Comparison of ENCODE assay signal across 2 cellular contexts in the genomic region with DNA sequence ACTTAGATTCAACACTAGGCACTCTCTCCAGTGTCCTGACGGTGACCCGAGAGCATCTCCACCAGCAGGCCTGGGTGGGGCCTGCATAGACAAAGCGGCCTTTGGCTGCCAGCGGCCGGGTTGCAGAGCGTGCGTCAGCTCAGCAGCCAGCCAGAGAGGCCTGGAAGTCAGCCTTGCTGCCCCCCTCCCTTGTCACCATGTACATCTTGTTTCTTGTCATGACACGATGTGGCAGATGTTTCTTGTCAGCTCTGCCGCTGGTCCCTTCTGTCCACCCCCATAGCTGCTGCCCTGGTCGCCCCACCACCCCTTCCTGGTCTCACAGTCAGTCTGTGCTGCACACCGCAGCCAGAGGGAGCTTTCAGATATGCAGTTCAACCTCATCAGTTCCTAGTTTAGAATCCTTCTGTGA.
A peak's percentile ranks its signal among the peaks of the same experiment; 100 is the strongest.
TF ChIP-seq lines count a peak whose summit lies in the region.

No MANE protein-coding gene starts in this region.

TF ChIP-seq in HCT116, 20 proteins besides CTCF, POLR2A, EP300 and RAD21 (continued from another document):
- TF ChIP-seq, protein P1, sequence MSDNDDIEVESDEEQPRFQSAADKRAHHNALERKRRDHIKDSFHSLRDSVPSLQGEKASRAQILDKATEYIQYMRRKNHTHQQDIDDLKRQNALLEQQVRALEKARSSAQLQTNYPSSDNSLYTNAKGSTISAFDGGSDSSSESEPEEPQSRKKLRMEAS (IDR thresholded peaks at IDR 0.05), result no peak
- no peak for TF ChIP-seq ELF1 (IDR thresholded peaks at IDR 0.05; ENCODE audit: borderline replicate concordance, low read depth)
- no peak for TF ChIP-seq CEBPB (IDR thresholded peaks at IDR 0.05; ENCODE audit: low read depth)

TF ChIP-seq in HepG2, 621 proteins besides CTCF, POLR2A, EP300 and RAD21 (continued from another document and continues in another):
- TF ChIP-seq, protein P2, sequence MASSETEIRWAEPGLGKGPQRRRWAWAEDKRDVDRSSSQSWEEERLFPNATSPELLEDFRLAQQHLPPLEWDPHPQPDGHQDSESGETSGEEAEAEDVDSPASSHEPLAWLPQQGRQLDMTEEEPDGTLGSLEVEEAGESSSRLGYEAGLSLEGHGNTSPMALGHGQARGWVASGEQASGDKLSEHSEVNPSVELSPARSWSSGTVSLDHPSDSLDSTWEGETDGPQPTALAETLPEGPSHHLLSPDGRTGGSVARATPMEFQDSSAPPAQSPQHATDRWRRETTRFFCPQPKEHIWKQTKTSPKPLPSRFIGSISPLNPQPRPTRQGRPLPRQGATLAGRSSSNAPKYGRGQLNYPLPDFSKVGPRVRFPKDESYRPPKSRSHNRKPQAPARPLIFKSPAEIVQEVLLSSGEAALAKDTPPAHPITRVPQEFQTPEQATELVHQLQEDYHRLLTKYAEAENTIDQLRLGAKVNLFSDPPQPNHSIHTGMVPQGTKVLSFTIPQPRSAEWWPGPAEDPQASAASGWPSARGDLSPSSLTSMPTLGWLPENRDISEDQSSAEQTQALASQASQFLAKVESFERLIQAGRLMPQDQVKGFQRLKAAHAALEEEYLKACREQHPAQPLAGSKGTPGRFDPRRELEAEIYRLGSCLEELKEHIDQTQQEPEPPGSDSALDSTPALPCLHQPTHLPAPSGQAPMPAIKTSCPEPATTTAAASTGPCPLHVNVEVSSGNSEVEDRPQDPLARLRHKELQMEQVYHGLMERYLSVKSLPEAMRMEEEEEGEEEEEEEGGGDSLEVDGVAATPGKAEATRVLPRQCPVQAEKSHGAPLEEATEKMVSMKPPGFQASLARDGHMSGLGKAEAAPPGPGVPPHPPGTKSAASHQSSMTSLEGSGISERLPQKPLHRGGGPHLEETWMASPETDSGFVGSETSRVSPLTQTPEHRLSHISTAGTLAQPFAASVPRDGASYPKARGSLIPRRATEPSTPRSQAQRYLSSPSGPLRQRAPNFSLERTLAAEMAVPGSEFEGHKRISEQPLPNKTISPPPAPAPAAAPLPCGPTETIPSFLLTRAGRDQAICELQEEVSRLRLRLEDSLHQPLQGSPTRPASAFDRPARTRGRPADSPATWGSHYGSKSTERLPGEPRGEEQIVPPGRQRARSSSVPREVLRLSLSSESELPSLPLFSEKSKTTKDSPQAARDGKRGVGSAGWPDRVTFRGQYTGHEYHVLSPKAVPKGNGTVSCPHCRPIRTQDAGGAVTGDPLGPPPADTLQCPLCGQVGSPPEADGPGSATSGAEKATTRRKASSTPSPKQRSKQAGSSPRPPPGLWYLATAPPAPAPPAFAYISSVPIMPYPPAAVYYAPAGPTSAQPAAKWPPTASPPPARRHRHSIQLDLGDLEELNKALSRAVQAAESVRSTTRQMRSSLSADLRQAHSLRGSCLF (CRISPR knock-in tag; IDR thresholded peaks at IDR 0.05; ENCODE audit: borderline replicate concordance), result no peak
- no peak for TF ChIP-seq POLR2AphosphoS2 (IDR thresholded peaks at IDR 0.05; ENCODE audit: low read depth, low read length)
- TF ChIP-seq KLF11 (CRISPR knock-in tag; IDR thresholded peaks at IDR 0.05), result no peak
- TF ChIP-seq ARNT (IDR thresholded peaks at IDR 0.05), result no peak
- TF ChIP-seq ZNF564 (CRISPR knock-in tag; IDR thresholded peaks at IDR 0.05), result no peak
- no peak for TF ChIP-seq FOSL1 (CRISPR knock-in tag; IDR thresholded peaks at IDR 0.05; ENCODE audit: borderline replicate concordance)
- TF ChIP-seq, protein P3, sequence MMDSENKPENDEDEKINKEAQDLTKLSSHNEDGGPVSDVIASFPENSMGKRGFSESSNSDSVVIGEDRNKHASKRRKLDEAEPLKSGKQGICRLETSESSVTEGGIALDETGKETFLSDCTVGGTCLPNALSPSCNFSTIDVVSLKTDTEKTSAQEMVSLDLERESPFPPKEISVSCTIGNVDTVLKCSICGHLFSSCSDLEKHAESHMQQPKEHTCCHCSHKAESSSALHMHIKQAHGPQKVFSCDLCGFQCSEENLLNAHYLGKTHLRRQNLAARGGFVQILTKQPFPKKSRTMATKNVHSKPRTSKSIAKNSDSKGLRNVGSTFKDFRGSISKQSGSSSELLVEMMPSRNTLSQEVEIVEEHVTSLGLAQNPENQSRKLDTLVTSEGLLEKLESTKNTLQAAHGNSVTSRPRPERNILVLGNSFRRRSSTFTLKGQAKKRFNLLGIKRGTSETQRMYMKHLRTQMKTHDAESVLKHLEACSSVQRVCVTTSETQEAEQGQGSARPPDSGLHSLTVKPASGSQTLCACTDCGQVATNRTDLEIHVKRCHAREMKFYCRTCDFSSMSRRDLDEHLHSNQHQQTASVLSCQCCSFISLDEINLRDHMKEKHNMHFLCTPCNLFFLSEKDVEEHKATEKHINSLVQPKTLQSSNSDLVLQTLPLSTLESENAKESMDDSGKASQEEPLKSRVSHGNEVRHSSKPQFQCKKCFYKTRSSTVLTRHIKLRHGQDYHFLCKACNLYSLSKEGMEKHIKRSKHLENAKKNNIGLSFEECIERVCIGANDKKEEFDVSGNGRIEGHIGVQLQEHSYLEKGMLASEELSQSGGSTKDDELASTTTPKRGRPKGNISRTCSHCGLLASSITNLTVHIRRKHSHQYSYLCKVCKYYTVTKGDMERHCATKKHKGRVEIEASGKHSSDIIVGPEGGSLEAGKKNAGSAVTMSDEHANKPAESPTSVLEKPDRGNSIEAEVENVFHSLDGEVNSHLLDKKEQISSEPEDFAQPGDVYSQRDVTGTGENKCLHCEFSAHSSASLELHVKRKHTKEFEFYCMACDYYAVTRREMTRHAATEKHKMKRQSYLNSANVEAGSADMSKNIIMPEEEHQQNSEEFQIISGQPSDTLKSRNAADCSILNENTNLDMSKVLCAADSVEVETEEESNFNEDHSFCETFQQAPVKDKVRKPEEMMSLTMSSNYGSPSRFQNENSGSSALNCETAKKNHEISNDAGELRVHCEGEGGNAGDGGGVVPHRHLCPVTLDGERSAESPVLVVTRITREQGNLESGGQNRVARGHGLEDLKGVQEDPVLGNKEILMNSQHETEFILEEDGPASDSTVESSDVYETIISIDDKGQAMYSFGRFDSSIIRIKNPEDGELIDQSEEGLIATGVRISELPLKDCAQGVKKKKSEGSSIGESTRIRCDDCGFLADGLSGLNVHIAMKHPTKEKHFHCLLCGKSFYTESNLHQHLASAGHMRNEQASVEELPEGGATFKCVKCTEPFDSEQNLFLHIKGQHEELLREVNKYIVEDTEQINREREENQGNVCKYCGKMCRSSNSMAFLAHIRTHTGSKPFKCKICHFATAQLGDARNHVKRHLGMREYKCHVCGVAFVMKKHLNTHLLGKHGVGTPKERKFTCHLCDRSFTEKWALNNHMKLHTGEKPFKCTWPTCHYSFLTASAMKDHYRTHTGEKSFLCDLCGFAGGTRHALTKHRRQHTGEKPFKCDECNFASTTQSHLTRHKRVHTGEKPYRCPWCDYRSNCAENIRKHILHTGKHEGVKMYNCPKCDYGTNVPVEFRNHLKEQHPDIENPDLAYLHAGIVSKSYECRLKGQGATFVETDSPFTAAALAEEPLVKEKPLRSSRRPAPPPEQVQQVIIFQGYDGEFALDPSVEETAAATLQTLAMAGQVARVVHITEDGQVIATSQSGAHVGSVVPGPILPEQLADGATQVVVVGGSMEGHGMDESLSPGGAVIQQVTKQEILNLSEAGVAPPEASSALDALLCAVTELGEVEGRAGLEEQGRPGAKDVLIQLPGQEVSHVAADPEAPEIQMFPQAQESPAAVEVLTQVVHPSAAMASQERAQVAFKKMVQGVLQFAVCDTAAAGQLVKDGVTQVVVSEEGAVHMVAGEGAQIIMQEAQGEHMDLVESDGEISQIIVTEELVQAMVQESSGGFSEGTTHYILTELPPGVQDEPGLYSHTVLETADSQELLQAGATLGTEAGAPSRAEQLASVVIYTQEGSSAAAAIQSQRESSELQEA (CRISPR knock-in tag; IDR thresholded peaks at IDR 0.05; ENCODE audit: not compliant biosample characterization), result no peak
- TF ChIP-seq FOSL2 (CRISPR knock-in tag; IDR thresholded peaks at IDR 0.05), result peak; percentile 29; the same call in 1 of the 2 replicates
- peak; percentile 70; the same call in 1 of the 2 replicates for TF ChIP-seq ZSCAN29 (CRISPR knock-in tag; conservative IDR thresholded peaks at IDR 0.05)
- no peak for TF ChIP-seq ZNF136 (CRISPR knock-in tag; IDR thresholded peaks at IDR 0.05; ENCODE audit: low read depth)
- TF ChIP-seq ZNF839 (CRISPR knock-in tag; IDR thresholded peaks at IDR 0.05; ENCODE audit: borderline replicate concordance), result no peak
- TF ChIP-seq, protein P4, sequence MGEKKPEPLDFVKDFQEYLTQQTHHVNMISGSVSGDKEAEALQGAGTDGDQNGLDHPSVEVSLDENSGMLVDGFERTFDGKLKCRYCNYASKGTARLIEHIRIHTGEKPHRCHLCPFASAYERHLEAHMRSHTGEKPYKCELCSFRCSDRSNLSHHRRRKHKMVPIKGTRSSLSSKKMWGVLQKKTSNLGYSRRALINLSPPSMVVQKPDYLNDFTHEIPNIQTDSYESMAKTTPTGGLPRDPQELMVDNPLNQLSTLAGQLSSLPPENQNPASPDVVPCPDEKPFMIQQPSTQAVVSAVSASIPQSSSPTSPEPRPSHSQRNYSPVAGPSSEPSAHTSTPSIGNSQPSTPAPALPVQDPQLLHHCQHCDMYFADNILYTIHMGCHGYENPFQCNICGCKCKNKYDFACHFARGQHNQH (CRISPR knock-in tag; IDR thresholded peaks at IDR 0.05), result no peak
- TF ChIP-seq, protein P5, sequence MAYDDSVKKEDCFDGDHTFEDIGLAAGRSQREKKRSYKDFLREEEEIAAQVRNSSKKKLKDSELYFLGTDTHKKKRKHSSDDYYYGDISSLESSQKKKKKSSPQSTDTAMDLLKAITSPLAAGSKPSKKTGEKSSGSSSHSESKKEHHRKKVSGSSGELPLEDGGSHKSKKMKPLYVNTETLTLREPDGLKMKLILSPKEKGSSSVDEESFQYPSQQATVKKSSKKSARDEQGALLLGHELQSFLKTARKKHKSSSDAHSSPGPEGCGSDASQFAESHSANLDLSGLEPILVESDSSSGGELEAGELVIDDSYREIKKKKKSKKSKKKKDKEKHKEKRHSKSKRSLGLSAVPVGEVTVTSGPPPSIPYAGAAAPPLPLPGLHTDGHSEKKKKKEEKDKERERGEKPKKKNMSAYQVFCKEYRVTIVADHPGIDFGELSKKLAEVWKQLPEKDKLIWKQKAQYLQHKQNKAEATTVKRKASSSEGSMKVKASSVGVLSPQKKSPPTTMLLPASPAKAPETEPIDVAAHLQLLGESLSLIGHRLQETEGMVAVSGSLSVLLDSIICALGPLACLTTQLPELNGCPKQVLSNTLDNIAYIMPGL (CRISPR knock-in tag; IDR thresholded peaks at IDR 0.05; ENCODE audit: borderline replicate concordance in 1 of 2, low read depth in 1 of 2), result peak in 1 of 2 experiments; percentile 66; a peak in 1 of 4 replicates
- TF ChIP-seq ZNF850 (CRISPR knock-in tag; conservative IDR thresholded peaks at IDR 0.05), result no peak
- 0 out of 2 replicates have a peak, but pooled peaks have one; percentile 22 for TF ChIP-seq ZNF292 (CRISPR knock-in tag; IDR thresholded peaks at IDR 0.05; ENCODE audit: borderline replicate concordance, low read depth)
- peak; percentile 10; the same call in 1 of the 2 replicates for TF ChIP-seq SMC3 (IDR thresholded peaks at IDR 0.05; ENCODE audit: low read length)
- TF ChIP-seq SOX5 (CRISPR knock-in tag; IDR thresholded peaks at IDR 0.05; ENCODE audit: borderline replicate concordance), result peak; percentile 34; the same call in 1 of the 2 replicates
- no peak for TF ChIP-seq ZNF383 (CRISPR knock-in tag; IDR thresholded peaks at IDR 0.05; ENCODE audit: borderline replicate concordance)
- no peak for TF ChIP-seq XRCC5 (optimal IDR thresholded peaks at IDR 0.05; ENCODE audit: low read length)
- no peak for TF ChIP-seq TEAD2 (CRISPR knock-in tag; IDR thresholded peaks at IDR 0.05)
- no peak for TF ChIP-seq ZNF232 (CRISPR knock-in tag; IDR thresholded peaks at IDR 0.05; ENCODE audit: borderline replicate concordance)
- no peak for TF ChIP-seq ZNF441 (CRISPR knock-in tag; IDR thresholded peaks at IDR 0.05; ENCODE audit: borderline replicate concordance)
- TF ChIP-seq, protein P6, sequence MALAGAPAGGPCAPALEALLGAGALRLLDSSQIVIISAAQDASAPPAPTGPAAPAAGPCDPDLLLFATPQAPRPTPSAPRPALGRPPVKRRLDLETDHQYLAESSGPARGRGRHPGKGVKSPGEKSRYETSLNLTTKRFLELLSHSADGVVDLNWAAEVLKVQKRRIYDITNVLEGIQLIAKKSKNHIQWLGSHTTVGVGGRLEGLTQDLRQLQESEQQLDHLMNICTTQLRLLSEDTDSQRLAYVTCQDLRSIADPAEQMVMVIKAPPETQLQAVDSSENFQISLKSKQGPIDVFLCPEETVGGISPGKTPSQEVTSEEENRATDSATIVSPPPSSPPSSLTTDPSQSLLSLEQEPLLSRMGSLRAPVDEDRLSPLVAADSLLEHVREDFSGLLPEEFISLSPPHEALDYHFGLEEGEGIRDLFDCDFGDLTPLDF (CRISPR knock-in tag; IDR thresholded peaks at IDR 0.05), result no peak
- no peak for TF ChIP-seq SP5 (CRISPR knock-in tag; IDR thresholded peaks at IDR 0.05; ENCODE audit: borderline replicate concordance, low read depth)
- TF ChIP-seq, protein P7, sequence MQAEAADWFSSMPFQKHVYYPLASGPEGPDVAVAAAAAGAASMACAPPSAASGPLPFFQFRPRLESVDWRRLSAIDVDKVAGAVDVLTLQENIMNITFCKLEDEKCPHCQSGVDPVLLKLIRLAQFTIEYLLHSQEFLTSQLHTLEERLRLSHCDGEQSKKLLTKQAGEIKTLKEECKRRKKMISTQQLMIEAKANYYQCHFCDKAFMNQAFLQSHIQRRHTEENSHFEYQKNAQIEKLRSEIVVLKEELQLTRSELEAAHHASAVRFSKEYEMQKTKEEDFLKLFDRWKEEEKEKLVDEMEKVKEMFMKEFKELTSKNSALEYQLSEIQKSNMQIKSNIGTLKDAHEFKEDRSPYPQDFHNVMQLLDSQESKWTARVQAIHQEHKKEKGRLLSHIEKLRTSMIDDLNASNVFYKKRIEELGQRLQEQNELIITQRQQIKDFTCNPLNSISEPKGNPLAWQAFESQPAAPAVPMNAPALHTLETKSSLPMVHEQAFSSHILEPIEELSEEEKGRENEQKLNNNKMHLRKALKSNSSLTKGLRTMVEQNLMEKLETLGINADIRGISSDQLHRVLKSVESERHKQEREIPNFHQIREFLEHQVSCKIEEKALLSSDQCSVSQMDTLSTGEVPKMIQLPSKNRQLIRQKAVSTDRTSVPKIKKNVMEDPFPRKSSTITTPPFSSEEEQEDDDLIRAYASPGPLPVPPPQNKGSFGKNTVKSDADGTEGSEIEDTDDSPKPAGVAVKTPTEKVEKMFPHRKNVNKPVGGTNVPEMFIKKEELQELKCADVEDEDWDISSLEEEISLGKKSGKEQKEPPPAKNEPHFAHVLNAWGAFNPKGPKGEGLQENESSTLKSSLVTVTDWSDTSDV (CRISPR knock-in tag; IDR thresholded peaks at IDR 0.05), result no peak
- peak; percentile 82 for TF ChIP-seq RXRA (CRISPR knock-in tag; IDR thresholded peaks at IDR 0.05)
- TF ChIP-seq, protein P8, sequence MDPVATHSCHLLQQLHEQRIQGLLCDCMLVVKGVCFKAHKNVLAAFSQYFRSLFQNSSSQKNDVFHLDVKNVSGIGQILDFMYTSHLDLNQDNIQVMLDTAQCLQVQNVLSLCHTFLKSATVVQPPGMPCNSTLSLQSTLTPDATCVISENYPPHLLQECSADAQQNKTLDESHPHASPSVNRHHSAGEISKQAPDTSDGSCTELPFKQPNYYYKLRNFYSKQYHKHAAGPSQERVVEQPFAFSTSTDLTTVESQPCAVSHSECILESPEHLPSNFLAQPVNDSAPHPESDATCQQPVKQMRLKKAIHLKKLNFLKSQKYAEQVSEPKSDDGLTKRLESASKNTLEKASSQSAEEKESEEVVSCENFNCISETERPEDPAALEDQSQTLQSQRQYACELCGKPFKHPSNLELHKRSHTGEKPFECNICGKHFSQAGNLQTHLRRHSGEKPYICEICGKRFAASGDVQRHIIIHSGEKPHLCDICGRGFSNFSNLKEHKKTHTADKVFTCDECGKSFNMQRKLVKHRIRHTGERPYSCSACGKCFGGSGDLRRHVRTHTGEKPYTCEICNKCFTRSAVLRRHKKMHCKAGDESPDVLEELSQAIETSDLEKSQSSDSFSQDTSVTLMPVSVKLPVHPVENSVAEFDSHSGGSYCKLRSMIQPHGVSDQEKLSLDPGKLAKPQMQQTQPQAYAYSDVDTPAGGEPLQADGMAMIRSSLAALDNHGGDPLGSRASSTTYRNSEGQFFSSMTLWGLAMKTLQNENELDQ (CRISPR knock-in tag; IDR thresholded peaks at IDR 0.05; ENCODE audit: borderline replicate concordance), result no peak
- TF ChIP-seq NR2F1 (CRISPR knock-in tag; IDR thresholded peaks at IDR 0.05), result no peak
- no peak for TF ChIP-seq HNRNPLL (IDR thresholded peaks at IDR 0.05; ENCODE audit: low read depth, low read length, poor library complexity, severe bottlenecking)
